Comparison of ENCODE assay signal across 8 cellular contexts in genomic region chr2:68062680-68063387, GRCh38. TPM values are rescaled to one million over a fixed set of nuclear protein-coding genes. Genes with fewer than 3 reads are reported as not detected.
A peak's percentile ranks its signal among the peaks of the same experiment; 100 is the strongest.
DNase-seq lines count a peak whose midpoint lies in the region; ATAC-seq, FAIRE-seq and TF ChIP-seq lines count a peak whose summit lies in the region.

Gene C1D (minus strand): TSS chr2:68063004. CDS start chr2:68047310, 15,694 bp downstream.

- H3K9me3 ChIP-seq in HepG2 (ENCODE audit: low read length) = no peaks in the 10 kb centered on the region

- CTCF ChIA-PET in HepG2 (lab: Yijun Ruan, JAX; ENCODE audit: low intra/inter-chr PET ratio, low total read pairs) = interaction anchor here (0.5 kb wide), 1 partner anchor 666 kb away, joined by 3 read pairs; the partner anchor contains the start of gene ETAA1

- intact Hi-C loops in HepG2 (cut with micrococcal nuclease; ENCODE audit: unreplicated experiment) = loop anchor here (5.0 kb wide), 1 partner anchor 189 kb away; the partner anchor contains the start of gene PPP3R1

- POLR2A ChIA-PET in HepG2 (lab: Yijun Ruan, JAX) = interaction anchor here (0.7 to 2.3 kb wide), 9 partner anchors 8 to 1629 kb away, joined by 3 to 14 read pairs (median 3); partner anchors contain the start of genes PNO1 and PPP3R1

- no peak for TF ChIP-seq RAD21 in HepG2 (CRISPR knock-in tag; IDR thresholded peaks at IDR 0.05)

- TF ChIP-seq CTCF in HepG2 (CRISPR knock-in tag; IDR thresholded peaks at IDR 0.05) = no peak

- H3K27me3 ChIP-seq in HepG2 (ENCODE audit: control insufficient read depth in 1 of 2, insufficient read depth in 2 of 2, low read length in 2 of 2) = no peaks in the 10 kb centered on the region; a peak in 1 of 5 replicates

- H3K4me3 ChIP-seq in HepG2 (replicated peaks in 1 of 3; ENCODE audit: insufficient read depth in 1 of 3, low read depth in 2 of 3, low read length in 3 of 3) = peak within 1 kb of the TSS; percentile 79 to 100 (median 91)

- no TSS peak for BruUV-seq in HepG2 (replicated peaks; lab: Mats Ljungman, UMichigan)

- H3K79me2 ChIP-seq in HepG2 (ENCODE audit: insufficient read depth, low read length) = peaks cover 48% of the 10 kb centered on the region

- H3K9ac ChIP-seq in HepG2 (ENCODE audit: insufficient read depth, low read depth, low read length) = peak within 1 kb of the TSS; percentile 92

- peak within 1 kb of the TSS; percentile 97 for H3K4me2 ChIP-seq in HepG2 (ENCODE audit: low read depth, low read length)

- in situ Hi-C loops in HepG2 (cut with HindIII; ENCODE audit: extremely low pct_ligation_motif_present, low pct_unique_long_range_greater_than_20kb) = no loop called here

- DNase-seq in C1 segment of cervical spinal cord (lab: John Stamatoyannopoulos, UW) (peak; percentile 48 to 91 (median 86)), NCI-H774 (lab: John Stamatoyannopoulos, UW) (peak; percentile 86), dermis microvascular lymphatic vessel endothelial cell (ENCODE audit: low read depth in 2 of 2) (peak; percentile 74 to 91), HepG2 (ENCODE audit: low spot score) (peak; percentile 87)
- peak; percentile 91 to 93 for DNase-seq in activated CD4-positive, alpha-beta T cell treated with anti-CD3 and anti-CD28 coated beads, Interleukin-2, amount 50 U/mL, for 4 hours
- peak; percentile 96 for DNase-seq in stimulated activated CD4-positive, alpha-beta T cell treated with anti-CD3 and anti-CD28 coated beads, Interleukin-4, amount 100 ng/mL, for 1 hour

- H3K36me3 ChIP-seq in HepG2 (replicated peaks in 1 of 2; ENCODE audit: control insufficient read depth in 1 of 2, insufficient read depth in 2 of 2, low read length in 2 of 2) = no peaks in the 10 kb centered on the region

- peak within 1 kb of the TSS; percentile 86 for H3K27ac ChIP-seq in HepG2 (ENCODE audit: extremely low read length, insufficient read depth, low read length)

- peaks cover 38% of the 10 kb centered on the region for H3K4me1 ChIP-seq in HepG2 (ENCODE audit: insufficient read depth, low read length)

- H2AFZ ChIP-seq in HepG2 (ENCODE audit: low read length) = peak within 1 kb of the TSS; percentile 98

- under 1% methylated on average over 34 of the region's 34 CpGs for WGBS in HepG2 (ENCODE audit: low lambda C conversion rate)

- ATAC-seq in GM19372 (IDR thresholded peaks at IDR 0.05; ENCODE audit: low read depth, unreplicated experiment) = peak; percentile 93
- peak; percentile 94 for ATAC-seq in HG03565 (IDR thresholded peaks at IDR 0.05; ENCODE audit: unreplicated experiment)
- ATAC-seq in HepG2 = peak; percentile 94

- TF ChIP-seq POLR2A in HepG2 (IDR thresholded peaks at IDR 0.05; ENCODE audit: insufficient read depth in 1 of 2, low read depth in 2 of 2, low read length in 2 of 2) = peak; percentile 94 to 97

- TF ChIP-seq EP300 in HepG2 (IDR thresholded peaks at IDR 0.05; ENCODE audit: low read depth in 2 of 2, low read length in 2 of 2) (0 out of 4 replicates have a peak, but pooled peaks of 1 of the 2 experiments have one; percentile 23), HepG2 (CRISPR knock-in tag; IDR thresholded peaks at IDR 0.05; ENCODE audit: borderline replicate concordance) (no peak)

- FAIRE-seq in HepG2 (lab: Jason Lieb, UNC) = peak; percentile 32

- H4K20me1 ChIP-seq in HepG2 (ENCODE audit: insufficient read depth, low read length) = no peaks in the 10 kb centered on the region

TF ChIP-seq in HepG2, 621 proteins besides CTCF, POLR2A, EP300 and RAD21 (continues in another document):
- TF ChIP-seq SRSF4 (IDR thresholded peaks at IDR 0.05; ENCODE audit: low read depth, low read length, poor library complexity, severe bottlenecking) = no peak
- peak; percentile 73 for TF ChIP-seq SMAD3 (CRISPR knock-in tag; IDR thresholded peaks at IDR 0.05)
- TF ChIP-seq SNAPC4 (CRISPR knock-in tag; IDR thresholded peaks at IDR 0.05) = 0 out of 2 replicates have a peak, but pooled peaks have one; percentile 43
- peak; percentile 23; the same call in 1 of the 2 replicates for TF ChIP-seq TP53 (CRISPR knock-in tag; conservative IDR thresholded peaks at IDR 0.05)
- TF ChIP-seq ZFYVE20 (CRISPR knock-in tag; IDR thresholded peaks at IDR 0.05; ENCODE audit: borderline replicate concordance, low read depth) = no peak
- no peak for TF ChIP-seq BRCA1 (CRISPR knock-in tag; IDR thresholded peaks at IDR 0.05)
- TF ChIP-seq DNMT1 (CRISPR knock-in tag; IDR thresholded peaks at IDR 0.05) = no peak
- no peak for TF ChIP-seq EHMT2 (IDR thresholded peaks at IDR 0.05; ENCODE audit: borderline replicate concordance, low read depth, low read length)
- TF ChIP-seq ZNF256 (CRISPR knock-in tag; conservative IDR thresholded peaks at IDR 0.05) = no peak
- no peak for TF ChIP-seq ZSCAN12 (CRISPR knock-in tag; IDR thresholded peaks at IDR 0.05)
- TF ChIP-seq RARG (CRISPR knock-in tag; IDR thresholded peaks at IDR 0.05; ENCODE audit: low read depth) = no peak
- 0 out of 2 replicates have a peak, but pooled peaks have one; percentile 23 for TF ChIP-seq ZNF564 (CRISPR knock-in tag; IDR thresholded peaks at IDR 0.05)
- TF ChIP-seq RARA (CRISPR knock-in tag; IDR thresholded peaks at IDR 0.05) = peak; percentile 32; the same call in 1 of the 2 replicates
- no peak for TF ChIP-seq HHEX (CRISPR knock-in tag; IDR thresholded peaks at IDR 0.05)
- peak in 1 of 2 experiments; percentile 14; a peak in 1 of 4 replicates for TF ChIP-seq ATF4 (CRISPR knock-in tag; IDR thresholded peaks at IDR 0.05)

RNA-seq across cellular contexts. Expression of gene C1D, which starts in this region (rescaled TPM):
- total RNA-seq in dermis microvascular lymphatic vessel endothelial cell (13.0 and 16.0 TPM in 2 replicates), HepG2 (2016; rRNA removed; fragmentation: Illumina TruSeq; extraction: Trizol) (42.5 and 43.5 TPM in 2 replicates)
- 9.7 and 11.2 TPM in 2 replicates for total RNA-seq in HepG2 (2016; cell fraction: cytosol; rRNA removed; fragmentation: Illumina TruSeq; extraction: Trizol; ENCODE audit: low read depth)
- 45.8 and 50.9 TPM in 2 replicates for total RNA-seq in HepG2 (2016; cell fraction: insoluble cytoplasmic fraction; rRNA removed; fragmentation: Illumina TruSeq; extraction: Trizol)
- 18.5 and 22.1 TPM in 2 replicates for total RNA-seq in HepG2 (2016; cell fraction: membrane; rRNA removed; fragmentation: Illumina TruSeq; extraction: Trizol)
- total RNA-seq in HepG2 (2016; cell fraction: nucleus; rRNA removed; fragmentation: Illumina TruSeq; extraction: Trizol) = 22.4 and 23.6 TPM in 2 replicates
- polyA plus RNA-seq in HepG2 (2011; rRNA removed) = 23.5 and 38.1 TPM in 2 replicates
- 17.1 and 29.4 TPM in 2 replicates for polyA plus RNA-seq in HepG2 (2011; cell fraction: cytosol; rRNA removed)
- 3.8 and 7.9 TPM in 2 replicates for polyA plus RNA-seq in HepG2 (2011; cell fraction: nucleus; rRNA removed)
- 30.5 and 48.9 TPM in 2 replicates for polyA plus RNA-seq in HepG2 (2012)
- 11.3 and 12.3 TPM in 2 replicates for polyA plus RNA-seq in HepG2 (2016; cell fraction: cytosol; fragmentation: Illumina TruSeq; extraction: Trizol; ENCODE audit: low read depth)
- 52.8 and 67.5 TPM in 2 replicates for polyA plus RNA-seq in HepG2 (2016; cell fraction: insoluble cytoplasmic fraction; fragmentation: Illumina TruSeq; extraction: Trizol; ENCODE audit: low read depth)
- 18.1 and 20.8 TPM in 2 replicates for polyA plus RNA-seq in HepG2 (2016; cell fraction: membrane; fragmentation: Illumina TruSeq; extraction: Trizol; ENCODE audit: low read depth)
- polyA plus RNA-seq in HepG2 (2016; cell fraction: nucleus; fragmentation: Illumina TruSeq; extraction: Trizol; ENCODE audit: insufficient read depth, low read depth) = 45.7 and 46.7 TPM in 2 replicates
- 1.5 and 2.8 TPM in 2 replicates for polyA minus RNA-seq in HepG2 (2011; rRNA and poly(A)+ RNA removed; ENCODE audit: low replicate concordance)
- 8.8 and 10.2 TPM in 2 replicates for polyA minus RNA-seq in HepG2 (2011; cell fraction: cytosol; rRNA and poly(A)+ RNA removed)
- polyA minus RNA-seq in HepG2 (2011; cell fraction: nucleus; rRNA and poly(A)+ RNA removed) = 10.2 and 11.4 TPM in 2 replicates

Comparison
In these comparisons a context has a peak if more than half of its experiments do, and no peak if none do; other contexts are left out.
1. Peak in every context shown above with its lines: DNase-seq, ATAC-seq, H3K4me3 ChIP-seq and H3K27ac ChIP-seq.